ENCODE assay signal across 13 cellular contexts in genomic region chr19:48591021-48591420, GRCh38. TPM values are rescaled to one million over a fixed set of nuclear protein-coding genes. Genes with fewer than 3 reads are reported as not detected.
DNase-seq lines count a peak whose midpoint lies in the region; ATAC-seq, FAIRE-seq and TF ChIP-seq lines count a peak whose summit lies in the region.
"Had no signal": no experiment of that assay in that cellular context is flagged by ENCODE, and none has a peak within 500 bp of the region (broad histone marks: within the 10 kb centered on the region; RNA-seq: fewer than 3 reads in every experiment).

No MANE protein-coding gene starts in this region.

- H3K4me1 ChIP-seq in A549: peaks cover 6% of the 10 kb centered on the region

- TF ChIP-seq POLR2A in A549 (IDR thresholded peaks at IDR 0.05; ENCODE audit: low read length): no peak

- DNase-seq in A549 (ENCODE audit: low read depth in 1 of 2, low spot score in 1 of 2) (peak in 1 of 2 experiments; percentile 68), H7 (peak; percentile 67), amniotic epithelial cell (ENCODE audit: low read depth) (peak; percentile 21), NCI-H1105 (lab: John Stamatoyannopoulos, UW) (no peak), UCSD-AML1 (lab: John Stamatoyannopoulos, UW; ENCODE audit: unreplicated experiment) (no peak)
- DNase-seq in stimulated activated CD4-positive, alpha-beta T cell treated with anti-CD3 and anti-CD28 coated beads, Interleukin-2, amount 100 ng/mL, for 24 hours: no peak
- DNase-seq: activated CD4-positive, alpha-beta T cell treated with anti-CD3 and anti-CD28 coated beads, Interleukin-2, amount 10 ng/mL, durations not matched to agents 24 days and 14 days; activated gamma-delta T cell; kidney; natural killer cell; NCI-H1417 treated with DMSO at 0.1 percent for 48 hours; NCI-H748 treated with DMSO at 0.1 percent for 48 hours; upper lobe of left lung had no signal

- peak overlapping the region in 1 of 2 experiments; percentile 1; a peak in 1 of 6 replicates for H3K27ac ChIP-seq in A549
- H3K27ac ChIP-seq: upper lobe of left lung had no signal

- no peaks in the 10 kb centered on the region for H3K27me3 ChIP-seq in H7 (ENCODE audit: control insufficient read depth, insufficient read depth, low read length)
- H3K27me3 ChIP-seq: upper lobe of left lung had no signal

- TF ChIP-seq EP300 in A549 (IDR thresholded peaks at IDR 0.05): no peak

- no peak for FAIRE-seq in A549 (lab: Jason Lieb, UNC)
- FAIRE-seq: kidney had no signal

- TF ChIP-seq CTCF in A549 (IDR thresholded peaks at IDR 0.05): no peak

- H3K4me3 ChIP-seq in A549: no peak overlapping the region
- no peak overlapping the region for H3K4me3 ChIP-seq in H7 (ENCODE audit: insufficient read depth, low read depth, low read length)
- H3K4me3 ChIP-seq: upper lobe of left lung had no signal

- POLR2A ChIA-PET in A549 (lab: Yijun Ruan, JAX): no interaction called here

- H3K36me3 ChIP-seq in H7 (replicated peaks; ENCODE audit: control insufficient read depth, insufficient read depth, low read length): no peaks in the 10 kb centered on the region
- H3K36me3 ChIP-seq: upper lobe of left lung had no signal

- no peak overlapping the region for H3K4me2 ChIP-seq in A549

- peak; percentile 42 to 49; a peak in 3 of 6 replicates for ATAC-seq in A549
- ATAC-seq: natural killer cell had no signal

- TF ChIP-seq RAD21 in A549 (conservative IDR thresholded peaks at IDR 0.05 in 1 of 2, IDR thresholded peaks at IDR 0.05 in 1 of 2): peak in 1 of 2 experiments; percentile 20; a peak in 1 of 5 replicates

- CTCF ChIA-PET in A549 (lab: Yijun Ruan, JAX): interaction anchor here (0.6 to 21.8 kb wide), 10 partner anchors 18 to 854 kb away, joined by 3 to 618 read pairs (median 84); partner anchors contain the start of genes FAM83E, GRWD1 and SPACA4

- H3K9me3 ChIP-seq in A549: no peaks in the 10 kb centered on the region
- H3K9me3 ChIP-seq: upper lobe of left lung had no signal

- 77% methylated on average over 5 of the region's 5 CpGs for WGBS in A549 (ENCODE audit: missing lambda C conversion rate)

TF ChIP-seq in A549, 52 proteins besides CTCF, POLR2A, EP300 and RAD21:
- TF ChIP-seq CHD2 (IDR thresholded peaks at IDR 0.05; ENCODE audit: low read length, partially characterized antibody) (no peak), JUN (IDR thresholded peaks at IDR 0.05) (no peak)
TF ChIP-seq in A549: peak in this region for 0.

RNA-seq across cellular contexts. Expression of gene SPACA4, which starts 15.5 kb away (rescaled TPM):
- 0.08 and 0.09 TPM in 2 replicates for polyA plus RNA-seq in A549 (2011; rRNA removed)
- polyA plus RNA-seq in A549 (2012; cell fraction: cytosol; rRNA removed): 0.08 and 0.16 TPM in 2 replicates
- polyA plus RNA-seq in A549 (2012; cell fraction: nucleus; rRNA removed): 0.24 and 0.60 TPM in 2 replicates
- 0.12 to 0.13 TPM in 2 of 3 replicates, not detected in the other for polyA plus RNA-seq in A549 (2017; fragmentation: RNase III; extraction: RNeasy Plus Mini Kit Qiagen cat#74134 plus additional on column Dnase treatment)
- 0.39 TPM in 1 of 2 replicates, not detected in the other for polyA minus RNA-seq in A549 (2011; rRNA and poly(A)+ RNA removed)
- not detected in 2 replicates for total RNA-seq in H7 (2014; rRNA removed; shearing (Covaris generic))
- total RNA-seq: activated CD4-positive, alpha-beta T cell treated with anti-CD3 and anti-CD28 coated beads, Interleukin-2, amount 10 ng/mL, durations not matched to agents 24 days and 14 days; kidney; natural killer cell had no signal

RNA-seq across cellular contexts. Expression of gene FAM83E, which starts 23.9 kb away (rescaled TPM):
- polyA plus RNA-seq in A549 (2011; rRNA removed) (0.16 and 0.45 TPM in 2 replicates), A549 (2017; fragmentation: RNase III; extraction: RNeasy Plus Mini Kit Qiagen cat#74134 plus additional on column Dnase treatment) (0.24 to 0.45 TPM (median 0.41 TPM) in 3 replicates)
- polyA plus RNA-seq in A549 (2012; cell fraction: cytosol; rRNA removed): 0.13 and 0.25 TPM in 2 replicates
- polyA plus RNA-seq in A549 (2012; cell fraction: nucleus; rRNA removed): 0.29 and 0.73 TPM in 2 replicates
- polyA minus RNA-seq in A549 (2011; rRNA and poly(A)+ RNA removed): 0.45 and 0.73 TPM in 2 replicates
- total RNA-seq in H7 (2014; rRNA removed; shearing (Covaris generic)): 3.8 and 4.0 TPM in 2 replicates

RNA-seq across cellular contexts. Expression of gene RPL18, which starts 28.0 kb away (rescaled TPM):
- polyA plus RNA-seq in A549 (2011; rRNA removed) (1,390 and 1,780 TPM in 2 replicates), A549 (2017; fragmentation: RNase III; extraction: RNeasy Plus Mini Kit Qiagen cat#74134 plus additional on column Dnase treatment) (2,568 to 2,696 TPM (median 2,647 TPM) in 3 replicates)
- polyA plus RNA-seq in A549 (2012; cell fraction: cytosol; rRNA removed): 2,689 and 2,957 TPM in 2 replicates
- 2,348 and 2,474 TPM in 2 replicates for polyA plus RNA-seq in A549 (2012; cell fraction: nucleus; rRNA removed)
- 793 and 1,174 TPM in 2 replicates for polyA minus RNA-seq in A549 (2011; rRNA and poly(A)+ RNA removed)
- total RNA-seq in H7 (2014; rRNA removed; shearing (Covaris generic)): 3,978 and 5,156 TPM in 2 replicates

RNA-seq across cellular contexts. Expression of gene SPHK2, which starts 28.3 kb away (rescaled TPM):
- polyA plus RNA-seq in A549 (2011; rRNA removed) (5.5 and 6.1 TPM in 2 replicates), A549 (2017; fragmentation: RNase III; extraction: RNeasy Plus Mini Kit Qiagen cat#74134 plus additional on column Dnase treatment) (14.7 to 18.3 TPM (median 17.1 TPM) in 3 replicates)
- 13.7 and 18.6 TPM in 2 replicates for polyA plus RNA-seq in A549 (2012; cell fraction: cytosol; rRNA removed)
- 37.8 and 64.1 TPM in 2 replicates for polyA plus RNA-seq in A549 (2012; cell fraction: nucleus; rRNA removed)
- polyA minus RNA-seq in A549 (2011; rRNA and poly(A)+ RNA removed): 8.5 and 10.8 TPM in 2 replicates
- 10.9 and 26.4 TPM in 2 replicates for total RNA-seq in H7 (2014; rRNA removed; shearing (Covaris generic))

RNA-seq across cellular contexts. Expression of gene SULT2B1, which starts 39.0 kb away (rescaled TPM):
- polyA plus RNA-seq in A549 (2011; rRNA removed) (22.2 and 22.4 TPM in 2 replicates), A549 (2017; fragmentation: RNase III; extraction: RNeasy Plus Mini Kit Qiagen cat#74134 plus additional on column Dnase treatment) (30.1 to 36.5 TPM (median 34.3 TPM) in 3 replicates)
- 31.5 and 41.0 TPM in 2 replicates for polyA plus RNA-seq in A549 (2012; cell fraction: cytosol; rRNA removed)
- polyA plus RNA-seq in A549 (2012; cell fraction: nucleus; rRNA removed): 23.6 and 29.0 TPM in 2 replicates
- polyA minus RNA-seq in A549 (2011; rRNA and poly(A)+ RNA removed): 26.5 and 28.7 TPM in 2 replicates
- 1.8 and 2.8 TPM in 2 replicates for total RNA-seq in H7 (2014; rRNA removed; shearing (Covaris generic))
- total RNA-seq: activated CD4-positive, alpha-beta T cell treated with anti-CD3 and anti-CD28 coated beads, Interleukin-2, amount 10 ng/mL, durations not matched to agents 24 days and 14 days had no signal

Comparison
In these comparisons a context has a peak if more than half of its experiments do, and no peak if none do; other contexts are left out.
1. DNase-seq: peak in H7 (single experiment) and amniotic epithelial cell (single experiment); none in NCI-H1105 (single experiment), UCSD-AML1 (single experiment) and stimulated activated CD4-positive, alpha-beta T cell treated with anti-CD3 and anti-CD28 coated beads, Interleukin-2, amount 100 ng/mL, for 24 hours (0 of 2).